ENCODE assay signal across 8 cellular contexts in the genomic region with DNA sequence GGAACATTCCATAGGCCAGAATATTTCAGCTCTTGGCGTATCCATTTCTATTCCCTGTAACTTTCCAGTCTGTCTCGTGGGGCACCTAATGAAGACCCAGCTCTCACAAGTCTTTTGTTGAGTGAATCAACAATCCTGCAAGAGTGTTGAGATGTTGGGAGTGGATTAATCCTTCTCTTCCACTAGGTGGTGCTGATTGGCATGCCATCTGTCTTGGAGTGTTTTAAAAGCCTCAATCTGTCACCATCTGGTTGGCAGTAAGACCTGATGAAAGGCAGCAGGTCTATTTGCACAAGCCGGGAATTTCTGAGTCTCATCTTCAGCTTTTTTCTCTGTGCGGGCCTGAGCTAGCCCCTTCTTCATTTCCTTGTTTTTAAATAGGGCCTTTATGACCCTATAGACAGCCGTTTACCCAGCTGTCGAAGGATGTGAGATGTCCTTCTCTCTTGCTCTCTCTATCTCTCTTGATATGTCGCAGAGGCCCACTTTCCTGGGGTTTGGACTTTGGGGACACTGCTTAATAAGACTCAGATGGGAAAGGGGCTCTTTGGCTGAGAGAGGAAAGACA.
DNase-seq lines count a peak whose midpoint lies in the region; ATAC-seq and TF ChIP-seq lines count a peak whose summit lies in the region.

No MANE protein-coding gene starts in this region.

- DNase-seq in Caki2 (ENCODE audit: low read depth) (peak; percentile 26), HT-29 (ENCODE audit: low spot score) (peak; percentile 38), SJCRH30 (peak; percentile 45 to 76), fibroblast of villous mesenchyme (ENCODE audit: low read depth) (peak; percentile 76), pons (ENCODE audit: low spot score) (peak; percentile 70)

- ATAC-seq in GM18868 (IDR thresholded peaks at IDR 0.05; ENCODE audit: unreplicated experiment) (peak; percentile 94), HG03045 (IDR thresholded peaks at IDR 0.05; ENCODE audit: unreplicated experiment) (no peak), GM19467 (IDR thresholded peaks at IDR 0.05; ENCODE audit: unreplicated experiment) (no peak)

- no peaks in the 10 kb centered on the region for H3K27me3 ChIP-seq in SJCRH30

- H3K27ac ChIP-seq in SJCRH30 = peak overlapping the region; percentile 17; the same call in 1 of the 2 replicates

- in situ Hi-C loops in Caki2 (cut with HindIII; ENCODE audit: low pct_unique_long_range_greater_than_20kb, low sequenced_read_pairs) = no loop called here

- no peaks in the 10 kb centered on the region for H3K36me3 ChIP-seq in SJCRH30

- H3K4me3 ChIP-seq in SJCRH30 = no peak overlapping the region
- no peak overlapping the region for H3K4me3 ChIP-seq in fibroblast of villous mesenchyme (ENCODE audit: low read depth, low read length)

- H3K9me3 ChIP-seq in SJCRH30 (replicated peaks) = no peaks in the 10 kb centered on the region

- H3K4me1 ChIP-seq in SJCRH30 = no peaks in the 10 kb centered on the region

- peak; percentile 63 for TF ChIP-seq CTCF in fibroblast of villous mesenchyme (IDR thresholded peaks at IDR 0.05; ENCODE audit: insufficient read depth, low read depth, low read length)

Comparison
In these comparisons a context has a peak if more than half of its experiments do, and no peak if none do; other contexts are left out.
1. DNase-seq: peak in every context shown above with its lines; median percentile 76 in fibroblast of villous mesenchyme; 70 in pons; 60 in SJCRH30; 38 in HT-29; 26 in Caki2.